ENCODE assay signal across 8 cellular contexts in genomic region chr20:34710568-34710839, GRCh38. TPM values are rescaled to one million over a fixed set of nuclear protein-coding genes. Genes with fewer than 3 reads are reported as not detected.
A peak's percentile ranks its signal among the peaks of the same experiment; 100 is the strongest.
DNase-seq lines count a peak whose midpoint lies in the region; ATAC-seq and TF ChIP-seq lines count a peak whose summit lies in the region.
"Had no signal": no experiment of that assay in that cellular context is flagged by ENCODE, and none has a peak within 500 bp of the region (broad histone marks: within the 10 kb centered on the region; RNA-seq: fewer than 3 reads in every experiment).

No MANE protein-coding gene starts in this region.

- no peaks in the 10 kb centered on the region for H3K9me2 ChIP-seq in OCI-LY7 (ENCODE audit: insufficient read depth, low read length)

- H3K27ac ChIP-seq in OCI-LY7 (ENCODE audit: low read depth, low read length, poor library complexity, severe bottlenecking) (no peak overlapping the region), esophagus muscularis mucosa (replicated peaks in 1 of 4) (peak overlapping the region; percentile 94 to 100 (median 99))

- no peak for TF ChIP-seq POLR2A in esophagus muscularis mucosa (IDR thresholded peaks at IDR 0.05; ENCODE audit: low read depth)

- intact Hi-C loops in OCI-LY7 (cut with micrococcal nuclease; ENCODE audit: unreplicated experiment) (no loop called here), esophagus muscularis mucosa (cut with DNase I) (no loop called here), left colon (cut with DNase I, micrococcal nuclease) (no loop called here)

- no peaks in the 10 kb centered on the region for H3K4me1 ChIP-seq in ES-I3 (ENCODE audit: insufficient read depth, low read length)
- H3K4me1 ChIP-seq in OCI-LY7 (ENCODE audit: insufficient read depth, low read length, poor library complexity, severe bottlenecking): peaks cover 9% of the 10 kb centered on the region
- H3K4me1 ChIP-seq in esophagus muscularis mucosa: peaks cover 40 to 63% (median 52%) of the 10 kb centered on the region in 4 donors

- H2AFZ ChIP-seq in OCI-LY7 (ENCODE audit: low read length): no peak overlapping the region

- CTCF ChIA-PET in OCI-LY7 (lab: Charles Lee; ENCODE audit: unreplicated experiment): no interaction called here

- no peak for DNase-seq in OCI-LY7 (ENCODE audit: low spot score)
- DNase-seq in esophagus muscularis mucosa (ENCODE audit: extremely low spot score): no peak
- DNase-seq in retinal pigment epithelial cell (ENCODE audit: low read depth): no peak
- DNase-seq in left colon: no peak
- DNase-seq: SIG-M5 had no signal

- TF ChIP-seq CTCF in OCI-LY7 (conservative IDR thresholded peaks at IDR 0.05; ENCODE audit: low read length): no peak
- no peak for TF ChIP-seq CTCF in esophagus muscularis mucosa (IDR thresholded peaks at IDR 0.05)
- no peak for TF ChIP-seq CTCF in retinal pigment epithelial cell (conservative IDR thresholded peaks at IDR 0.05; ENCODE audit: low read depth, low read length)

- H3K27me3 ChIP-seq in esophagus muscularis mucosa: no peaks in the 10 kb centered on the region

- POLR2A ChIA-PET in OCI-LY7 (lab: Charles Lee): no interaction called here

- H3K9me3 ChIP-seq in ES-I3 (ENCODE audit: control insufficient read depth, insufficient read depth, low read length) (no peaks in the 10 kb centered on the region), OCI-LY7 (ENCODE audit: low read length) (no peaks in the 10 kb centered on the region), esophagus muscularis mucosa (no peaks in the 10 kb centered on the region)

- no peak for ATAC-seq in GM18858 (IDR thresholded peaks at IDR 0.05; ENCODE audit: unreplicated experiment)
- no peak for ATAC-seq in left colon
- ATAC-seq in GM21825 (IDR thresholded peaks at IDR 0.05; ENCODE audit: unreplicated experiment): no peak

- H3K36me3 ChIP-seq in ES-I3 (ENCODE audit: insufficient read depth, low read length) (peaks cover 3% of the 10 kb centered on the region; the same call in 1 of the 2 replicates), OCI-LY7 (ENCODE audit: insufficient read depth, low read length) (no peaks in the 10 kb centered on the region), esophagus muscularis mucosa (peaks cover 0 to 50% (median 31%) of the 10 kb centered on the region in 4 donors)

- BruUV-seq in OCI-LY7 (replicated peaks; lab: Mats Ljungman, UMichigan): no TSS peak

- no peak overlapping the region for H3K4me3 ChIP-seq in OCI-LY7 (ENCODE audit: low read depth, low read length, poor library complexity, severe bottlenecking)
- peak overlapping the region; percentile 72 to 78 (median 76) for H3K4me3 ChIP-seq in esophagus muscularis mucosa
- H3K4me3 ChIP-seq in retinal pigment epithelial cell (ENCODE audit: low read length): peak overlapping the region; percentile 38

- H3K79me2 ChIP-seq in OCI-LY7 (ENCODE audit: insufficient read depth, low read depth, low read length): no peaks in the 10 kb centered on the region

- H3K9ac ChIP-seq in ES-I3 (ENCODE audit: low read depth, low read length): peak overlapping the region; percentile 78

- H4K20me1 ChIP-seq in OCI-LY7 (ENCODE audit: insufficient read depth, low read length): no peaks in the 10 kb centered on the region

- TF ChIP-seq EP300 in esophagus muscularis mucosa (IDR thresholded peaks at IDR 0.05): no peak

- H3K4me2 ChIP-seq in OCI-LY7 (ENCODE audit: low read length): peak overlapping the region; percentile 85; the same call in 1 of the 2 replicates

RNA-seq across cellular contexts. Expression of gene TP53INP2, which starts 6.4 kb away (rescaled TPM):
- 0.73 and 0.82 TPM in 2 replicates for total RNA-seq in OCI-LY7 (2014; rRNA removed; shearing (Covaris generic))
- total RNA-seq in OCI-LY7 (2022) (6.4 and 7.9 TPM in 2 replicates), esophagus muscularis mucosa (10 to 100 TPM; 37.1 to 73.1 (median 62.5) TPM), left colon (100 to 1,000 TPM in 1 of 2 donors, 10 to 100 TPM in 1; 72.9 to 111 TPM)

RNA-seq across cellular contexts. Expression of gene PIGU, which starts 33.6 kb away (rescaled TPM):
- 14.5 and 16.6 TPM in 2 replicates for total RNA-seq in OCI-LY7 (2014; rRNA removed; shearing (Covaris generic))
- 27.7 and 27.9 TPM in 2 replicates for total RNA-seq in OCI-LY7 (2022)
- 10 to 100 TPM in 1 of 4 donors, 1 to 10 TPM in 3; 9.1 to 10.8 (median 9.5) TPM for total RNA-seq in esophagus muscularis mucosa
- total RNA-seq in left colon: 10 to 100 TPM; 20.7 to 26.4 TPM

Comparison
In these comparisons a context has a peak if more than half of its experiments do, and no peak if none do; other contexts are left out.
1. RNA of gene TP53INP2, which starts 6.4 kb away (total RNA-seq): 72.9 to 111 TPM in left colon and 37.1 to 73.1 TPM in esophagus muscularis mucosa; 0.73 to 7.9 TPM in OCI-LY7; every median in the first group is over 4 times any median in the second.